ENCODE assay signal across 11 cellular contexts in genomic region chr12:47547077-47547476, GRCh38.
DNase-seq lines count a peak whose midpoint lies in the region; ATAC-seq and TF ChIP-seq lines count a peak whose summit lies in the region.
"Had no signal": no experiment of that assay in that cellular context is flagged by ENCODE, and none has a peak within 500 bp of the region (broad histone marks: within the 10 kb centered on the region; RNA-seq: fewer than 3 reads in every experiment).

No MANE protein-coding gene starts in this region.

- DNase-seq in AG09309 (ENCODE audit: low read depth) (peak; percentile 11), HT1080 (ENCODE audit: low read depth) (peak; percentile 40), amniotic stem cell (lab: John Stamatoyannopoulos, UW) (peak; percentile 48), iPS-NIHi7 (ENCODE audit: extremely low spot score) (peak; percentile 41), NCI-H446 (lab: John Stamatoyannopoulos, UW) (no peak)
- DNase-seq in stimulated activated CD4-positive, alpha-beta T cell treated with anti-CD3 and anti-CD28 coated beads, Interleukin-4, amount 100 ng/mL, for 1 hour, result no peak
- DNase-seq: mucosa of descending colon, OCI-M1 had no signal

- ATAC-seq in HG03521 (IDR thresholded peaks at IDR 0.05; ENCODE audit: unreplicated experiment), result no peak
- ATAC-seq in HG03565 (IDR thresholded peaks at IDR 0.05; ENCODE audit: unreplicated experiment), result no peak
- ATAC-seq: mucosa of descending colon had no signal

- peak; percentile 64 for TF ChIP-seq CTCF in AG09309 (IDR thresholded peaks at IDR 0.05; ENCODE audit: control insufficient read depth, insufficient read depth, low read depth, low read length, missing control alignments)

- H3K4me3 ChIP-seq in AG09309 (ENCODE audit: control insufficient read depth, low read depth, low read length), result no peak overlapping the region
- H3K4me3 ChIP-seq: coronary artery, mucosa of descending colon had no signal

Comparison
In these comparisons a context has a peak if more than half of its experiments do, and no peak if none do; other contexts are left out.
1. DNase-seq: peak in AG09309 (single experiment), HT1080 (single experiment), amniotic stem cell (single experiment) and iPS-NIHi7 (single experiment); none in NCI-H446 (0 of 2) and stimulated activated CD4-positive, alpha-beta T cell treated with anti-CD3 and anti-CD28 coated beads, Interleukin-4, amount 100 ng/mL, for 1 hour (single experiment).